Comparison of ENCODE assay signal across 6 cellular contexts in genomic region chr14:48285217-48285616, GRCh38.
DNase-seq lines count a peak whose midpoint lies in the region; ATAC-seq, FAIRE-seq and TF ChIP-seq lines count a peak whose summit lies in the region.
"Not testable (repeated sequence)": the region's sequence is repeated elsewhere in the genome, so short reads cannot be mapped to it uniquely, and the experiment has no call there.

No MANE protein-coding gene starts in this region.

- CTCF ChIA-PET in PC-9 (lab: Charles Lee); HepG2 (lab: Yijun Ruan, JAX; ENCODE audit: low intra/inter-chr PET ratio, low total read pairs): not testable (repeated sequence)

- not testable (repeated sequence) for H3K9me2 ChIP-seq in PC-9 (ENCODE audit: insufficient read depth)

- not testable (repeated sequence) for TF ChIP-seq POLR2A in HepG2 (IDR thresholded peaks at IDR 0.05; ENCODE audit: insufficient read depth in 1 of 2, low read depth in 2 of 2, low read length in 2 of 2)

- H3K4me1 ChIP-seq in DND-41 (ENCODE audit: insufficient read depth, low read length); PC-9 (replicated peaks; ENCODE audit: insufficient read depth); HepG2 (ENCODE audit: insufficient read depth, low read length): not testable (repeated sequence)

- POLR2A ChIA-PET in PC-9 (lab: Charles Lee; ENCODE audit: unreplicated experiment); HepG2 (lab: Yijun Ruan, JAX): not testable (repeated sequence)

- not testable (repeated sequence) for H3K4me2 ChIP-seq in DND-41 (ENCODE audit: insufficient read depth, low read length); HepG2 (ENCODE audit: low read depth, low read length)
- H3K4me2 ChIP-seq in PC-9 = peak overlapping the region; percentile 28; the same call in 1 of the 2 replicates

- not testable (repeated sequence) for H3K36me3 ChIP-seq in DND-41 (ENCODE audit: insufficient read depth, low read length); PC-9 (ENCODE audit: low read depth); SK-N-MC (ENCODE audit: insufficient read depth, low read length); HepG2 (replicated peaks in 1 of 2; ENCODE audit: control insufficient read depth in 1 of 2, insufficient read depth in 2 of 2, low read length in 2 of 2)

- not testable (repeated sequence) for H3K4me3 ChIP-seq in DND-41 (ENCODE audit: low read depth in 1 of 2, low read length in 2 of 2); PC-9; HepG2 (replicated peaks in 1 of 3; ENCODE audit: insufficient read depth in 1 of 3, low read depth in 2 of 3, low read length in 3 of 3)
- H3K4me3 ChIP-seq in Jurkat, Clone E6-1 (ENCODE audit: low read length) = peak overlapping the region; percentile 27
- H3K4me3 ChIP-seq in SK-N-MC = 0 out of 2 replicates have a peak overlapping the region, but pooled peaks have one; percentile 28

- TF ChIP-seq CTCF in DND-41 (IDR thresholded peaks at IDR 0.05; ENCODE audit: borderline replicate concordance, extremely low read depth, low read length, poor library complexity, severe bottlenecking); PC-9 (conservative IDR thresholded peaks at IDR 0.05); HepG2 (CRISPR knock-in tag; IDR thresholded peaks at IDR 0.05): not testable (repeated sequence)

- intact Hi-C loops in PC-9 (cut with micrococcal nuclease; ENCODE audit: unreplicated experiment); HepG2 (cut with micrococcal nuclease; ENCODE audit: unreplicated experiment): not testable (repeated sequence)

- H3K9ac ChIP-seq in DND-41 (ENCODE audit: low read depth, low read length); SK-N-MC (ENCODE audit: insufficient read length); HepG2 (ENCODE audit: insufficient read depth, low read depth, low read length): not testable (repeated sequence)

- ATAC-seq in DND-41 (ENCODE audit: insufficient read depth, low read depth); HepG2: not testable (repeated sequence)

- BruUV-seq in PC-9 (replicated peaks; lab: Mats Ljungman, UMichigan); HepG2 (replicated peaks; lab: Mats Ljungman, UMichigan): not testable (repeated sequence)

- TF ChIP-seq RAD21 in HepG2 (CRISPR knock-in tag; IDR thresholded peaks at IDR 0.05) = not testable (repeated sequence)

- H3F3A ChIP-seq in PC-9 (ENCODE audit: insufficient read depth, low read depth) = not testable (repeated sequence)

- H2AFZ ChIP-seq in DND-41 (ENCODE audit: low read depth, low read length); PC-9; HepG2 (ENCODE audit: low read length): not testable (repeated sequence)

- H3K9me3 ChIP-seq in DND-41 (ENCODE audit: insufficient read depth, low read length, severe bottlenecking); PC-9 (ENCODE audit: insufficient read depth, low read depth); SK-N-MC (ENCODE audit: low read depth, low read length); HepG2 (ENCODE audit: low read length): not testable (repeated sequence)

- not testable (repeated sequence) for FAIRE-seq in HepG2 (lab: Jason Lieb, UNC)

- not testable (repeated sequence) for TF ChIP-seq EP300 in HepG2 (IDR thresholded peaks at IDR 0.05; ENCODE audit: low read depth in 2 of 2, low read length in 2 of 2); HepG2 (CRISPR knock-in tag; IDR thresholded peaks at IDR 0.05; ENCODE audit: borderline replicate concordance)

- no CpG with 5 or more reads among the region's 11 CpGs for WGBS in HepG2 (ENCODE audit: low lambda C conversion rate)

- DNase-seq in A172 (ENCODE audit: low spot score) = peak; percentile 0
- DNase-seq in DND-41 = peak; percentile 8
- peak; percentile 28 for DNase-seq in Jurkat, Clone E6-1 (ENCODE audit: low read depth, low spot score)
- DNase-seq in PC-9 = peak in 1 of 2 experiments; percentile 9
- not testable (repeated sequence) for DNase-seq in SK-N-MC (ENCODE audit: low read depth, low spot score); HepG2 (ENCODE audit: low spot score)

- not testable (repeated sequence) for H3K27me3 ChIP-seq in DND-41 (ENCODE audit: insufficient read depth, low read length, poor library complexity); PC-9 (ENCODE audit: insufficient read depth, low read depth); HepG2 (ENCODE audit: control insufficient read depth in 1 of 2, insufficient read depth in 2 of 2, low read length in 2 of 2)

- not testable (repeated sequence) for H3K27ac ChIP-seq in DND-41 (ENCODE audit: low read length); PC-9; SK-N-MC; HepG2 (ENCODE audit: extremely low read length, insufficient read depth, low read length)

- not testable (repeated sequence) for H3K79me2 ChIP-seq in DND-41 (ENCODE audit: insufficient read depth, low read length); PC-9 (ENCODE audit: low read depth); HepG2 (ENCODE audit: insufficient read depth, low read length)

- H4K20me1 ChIP-seq in DND-41 (ENCODE audit: insufficient read depth, low read length); PC-9 (ENCODE audit: insufficient read depth); HepG2 (ENCODE audit: insufficient read depth, low read length): not testable (repeated sequence)

- in situ Hi-C loops in HepG2 (cut with HindIII; ENCODE audit: extremely low pct_ligation_motif_present, low pct_unique_long_range_greater_than_20kb) = not testable (repeated sequence)

TF ChIP-seq in HepG2, 621 proteins besides CTCF, POLR2A, EP300 and RAD21:
- TF ChIP-seq ZNF281 (CRISPR knock-in tag; IDR thresholded peaks at IDR 0.05; ENCODE audit: borderline replicate concordance) = peak; percentile 50; the same call in 1 of the 2 replicates
